Comparison of ENCODE assay signal across 23 cellular contexts in genomic region chr12:64585085-64585484, GRCh38.
"Had no signal": no experiment of that assay in that cellular context is flagged by ENCODE, and none has a peak within 500 bp of the region (broad histone marks: within the 10 kb centered on the region; RNA-seq: fewer than 3 reads in every experiment).

No MANE protein-coding gene starts in this region.

- H3K27me3 Mint-ChIP-seq: activated CD4-positive, alpha-beta T cell treated with anti-CD3 and anti-CD28 coated beads, Interleukin-2, amount 10 ng/mL, durations not matched to agents 7 days and 5 days; activated CD8-positive, alpha-beta T cell treated with anti-CD3 and anti-CD28 coated beads for 36 hours; activated naive CD4-positive, alpha-beta T cell treated with anti-CD3 and anti-CD28 coated beads, Interleukin-2, amount 50 U/mL, for 24 hours had no signal

- H3K9me3 ChIP-seq: ascending aorta, gastrocnemius medialis, neutrophil, ovary, psoas muscle, right atrium auricular region had no signal

- H3K4me3 ChIP-seq: ascending aorta, gastrocnemius medialis, ovary, psoas muscle, right atrium auricular region had no signal

- ATAC-seq: activated CD8-positive, alpha-beta memory T cell treated with anti-CD3 and anti-CD28 coated beads, Interleukin-2, amount 10 ng/mL, durations not matched to agents 7 days and 5 days; activated CD8-positive, alpha-beta T cell treated with anti-CD3 and anti-CD28 coated beads for 36 hours; gastrocnemius medialis; left ventricle myocardium superior; natural killer cell treated with Interleukin-12 subunit alpha and Interleukin-12 subunit beta and Interleukin-15 and Interleukin-18, amount 100 ng/mL, for 72 hours; psoas muscle; stimulated activated naive CD8-positive, alpha-beta T cell treated with anti-CD3 and anti-CD28 coated beads, Interleukin-15, Interleukin-2, amounts not matched to agents 100 U/mL and 50 U/mL, for 24 hours had no signal

- DNase-seq: activated CD4-positive, alpha-beta T cell treated with anti-CD3 and anti-CD28 coated beads, Interleukin-2, amount 10 ng/mL, durations not matched to agents 7 days and 5 days; activated CD4-positive, CD25-positive, alpha-beta regulatory T cell treated with anti-CD3 and anti-CD28 coated beads, Interleukin-2, amount 50 U/mL, for 72 hours; activated CD8-positive, alpha-beta memory T cell treated with anti-CD3 and anti-CD28 coated beads, Interleukin-2, amount 10 ng/mL, durations not matched to agents 7 days and 5 days; activated CD8-positive, alpha-beta T cell treated with anti-CD3 and anti-CD28 coated beads for 36 hours; activated gamma-delta T cell treated with Interleukin-2 at 50 U/mL for 16 hours; activated T-cell treated with anti-CD3 and anti-CD28 coated beads for 4 hours; brain microvascular endothelial cell; central memory CD4-positive, alpha-beta T cell; gastrocnemius medialis; hippocampal formation; kidney glomerular epithelial cell; left ventricle myocardium superior; midbrain; ovary; psoas muscle; stimulated activated CD4-positive, alpha-beta T cell treated with anti-CD3 and anti-CD28 coated beads, Interleukin-4, amount 100 ng/mL, for 4 hours; stimulated activated naive CD8-positive, alpha-beta T cell treated with anti-CD3 and anti-CD28 coated beads, Interleukin-15, Interleukin-2, amounts not matched to agents 100 U/mL and 50 U/mL, for 24 hours; WERI-Rb-1 had no signal

- H3K27ac ChIP-seq: ascending aorta, brain microvascular endothelial cell, gastrocnemius medialis, ovary, psoas muscle, WERI-Rb-1 had no signal

- H3K27me3 ChIP-seq: ascending aorta, brain microvascular endothelial cell, gastrocnemius medialis, ovary, right atrium auricular region had no signal

- H3K9me3 Mint-ChIP-seq: activated CD4-positive, alpha-beta T cell treated with anti-CD3 and anti-CD28 coated beads, Interleukin-2, amount 10 ng/mL, durations not matched to agents 7 days and 5 days; activated CD8-positive, alpha-beta T cell treated with anti-CD3 and anti-CD28 coated beads for 36 hours; activated naive CD4-positive, alpha-beta T cell treated with anti-CD3 and anti-CD28 coated beads, Interleukin-2, amount 50 U/mL, for 24 hours; natural killer cell treated with Interleukin-12 subunit alpha and Interleukin-12 subunit beta and Interleukin-15 and Interleukin-18, amount 100 ng/mL, for 72 hours had no signal

- H3K27ac Mint-ChIP-seq: activated CD8-positive, alpha-beta memory T cell treated with anti-CD3 and anti-CD28 coated beads, Interleukin-2, amount 10 ng/mL, durations not matched to agents 7 days and 5 days; natural killer cell treated with Interleukin-12 subunit alpha and Interleukin-12 subunit beta and Interleukin-15 and Interleukin-18, amount 100 ng/mL, for 72 hours had no signal

- H3K4me3 Mint-ChIP-seq: activated CD4-positive, alpha-beta T cell treated with anti-CD3 and anti-CD28 coated beads, Interleukin-2, amount 10 ng/mL, durations not matched to agents 7 days and 5 days; activated CD8-positive, alpha-beta memory T cell treated with anti-CD3 and anti-CD28 coated beads, Interleukin-2, amount 10 ng/mL, durations not matched to agents 7 days and 5 days; activated CD8-positive, alpha-beta T cell treated with anti-CD3 and anti-CD28 coated beads for 36 hours; natural killer cell treated with Interleukin-12 subunit alpha and Interleukin-12 subunit beta and Interleukin-15 and Interleukin-18, amount 100 ng/mL, for 72 hours had no signal

- H3K36me3 ChIP-seq: ascending aorta, brain microvascular endothelial cell, gastrocnemius medialis, neutrophil, ovary, right atrium auricular region, WERI-Rb-1 had no signal

- H3K36me3 Mint-ChIP-seq: activated CD8-positive, alpha-beta memory T cell treated with anti-CD3 and anti-CD28 coated beads, Interleukin-2, amount 10 ng/mL, durations not matched to agents 7 days and 5 days; activated naive CD4-positive, alpha-beta T cell treated with anti-CD3 and anti-CD28 coated beads, Interleukin-2, amount 50 U/mL, for 24 hours; natural killer cell treated with Interleukin-12 subunit alpha and Interleukin-12 subunit beta and Interleukin-15 and Interleukin-18, amount 100 ng/mL, for 72 hours had no signal
